Comparison of ENCODE assay signal across 16 cellular contexts in genomic region chr1:30995990-30996612, GRCh38.
"Had no signal": no experiment of that assay in that cellular context is flagged by ENCODE, and none has a peak within 500 bp of the region (broad histone marks: within the 10 kb centered on the region; RNA-seq: fewer than 3 reads in every experiment).

No MANE protein-coding gene starts in this region.

- DNase-seq: activated CD4-positive, alpha-beta memory T cell treated with anti-CD3 and anti-CD28 coated beads, Interleukin-2, amount 10 ng/mL, durations not matched to agents 7 days and 5 days; activated CD4-positive, alpha-beta T cell treated with anti-CD3 and anti-CD28 coated beads for 36 hours; activated naive CD4-positive, alpha-beta T cell treated with anti-CD3 and anti-CD28 coated beads, Interleukin-2, amount 10 ng/mL, durations not matched to agents 7 days and 5 days; adrenal gland; central memory CD4-positive, alpha-beta T cell; endodermal cell; erythroblast; lower lobe of right lung; midbrain; naive thymus-derived CD8-positive, alpha-beta T cell; occipital lobe; stimulated activated CD4-positive, alpha-beta T cell treated with anti-CD3 and anti-CD28 coated beads, Interleukin-15, amount 100 ng/mL, for 24 hours; stimulated activated CD4-positive, alpha-beta T cell treated with anti-CD3 and anti-CD28 coated beads, Interleukin-4, amount 100 ng/mL, for 4 hours; T1000 had no signal

- ATAC-seq: activated CD4-positive, alpha-beta T cell treated with anti-CD3 and anti-CD28 coated beads for 36 hours; lower lobe of right lung; naive thymus-derived CD8-positive, alpha-beta T cell had no signal

- H3K9me3 ChIP-seq: adrenal gland, lower lobe of right lung, prostate gland had no signal

- H3K27me3 ChIP-seq: adrenal gland had no signal

- H3K4me3 ChIP-seq: adrenal gland, lower lobe of right lung, prostate gland had no signal

- H3K4me1 ChIP-seq: lower lobe of right lung, prostate gland had no signal

- H3K27ac ChIP-seq: adrenal gland, lower lobe of right lung, prostate gland, VCaP had no signal
